ENCODE assay signal across 1 cellular context in genomic region chr6:30647039-30647801, GRCh38.
TF ChIP-seq lines count a peak whose summit lies in the region.

TSS of gene C6orf136 (plus strand) at chr6:30647133. CDS start at chr6:30647232, 99 bp downstream.

TF ChIP-seq in GM12878, 131 proteins besides CTCF, POLR2A, EP300 and RAD21 (continued from another document and continues in another):
- TF ChIP-seq NR2F1 (conservative IDR thresholded peaks at IDR 0.05) (peak; percentile 92), RBBP5 (conservative IDR thresholded peaks at IDR 0.05) (no peak), MYB (IDR thresholded peaks at IDR 0.05; ENCODE audit: borderline replicate concordance, low read depth, low read length) (no peak), PML (IDR thresholded peaks at IDR 0.05; ENCODE audit: low read length) (no peak), SRF (IDR thresholded peaks at IDR 0.05; ENCODE audit: low read depth in 2 of 2, low read length in 2 of 2) (no peak), BCL3 (IDR thresholded peaks at IDR 0.05; ENCODE audit: borderline replicate concordance, insufficient read depth, low read depth, low read length, poor library complexity, severe bottlenecking) (peak; percentile 5), YY1 (IDR thresholded peaks at IDR 0.05; ENCODE audit: low read depth, low read length) (peak; percentile 86; the same call in 1 of the 2 replicates), JUND (IDR thresholded peaks at IDR 0.05; ENCODE audit: low read depth, low read length) (no peak), ZNF207 (IDR thresholded peaks at IDR 0.05; ENCODE audit: borderline replicate concordance) (peak; percentile 74; the same call in 1 of the 2 replicates), ZBTB11 (CRISPR knock-in tag; IDR thresholded peaks at IDR 0.05) (no peak), NRF1 (conservative IDR thresholded peaks at IDR 0.05; ENCODE audit: low read depth, low read length) (peak; percentile 51), NBN (IDR thresholded peaks at IDR 0.05) (no peak), USF2 (IDR thresholded peaks at IDR 0.05; ENCODE audit: borderline replicate concordance, low read depth, low read length) (no peak), SMC3 (IDR thresholded peaks at IDR 0.05; ENCODE audit: borderline replicate concordance, low read length) (no peak), DPF2 (IDR thresholded peaks at IDR 0.05) (peak; percentile 79), E2F8 (IDR thresholded peaks at IDR 0.05; ENCODE audit: low read depth, partially characterized antibody) (no peak), ZNF687 (IDR thresholded peaks at IDR 0.05) (no peak), ATF7 (IDR thresholded peaks at IDR 0.05; ENCODE audit: low read depth) (no peak), TCF12 (IDR thresholded peaks at IDR 0.05; ENCODE audit: low read depth, low read length) (no peak), BACH1 (IDR thresholded peaks at IDR 0.05; ENCODE audit: borderline replicate concordance) (peak; percentile 54; the same call in 1 of the 2 replicates), ESRRA (IDR thresholded peaks at IDR 0.05; ENCODE audit: low read length) (peak; percentile 89; the same call in 1 of the 2 replicates), SUPT20H (IDR thresholded peaks at IDR 0.05; ENCODE audit: borderline replicate concordance, control insufficient read depth, low read depth, low read length) (no peak), ZNF24 (IDR thresholded peaks at IDR 0.05) (no peak), IKZF2 (IDR thresholded peaks at IDR 0.05) (no peak), NFIC (IDR thresholded peaks at IDR 0.05; ENCODE audit: low read depth, low read length) (no peak), NKRF (conservative IDR thresholded peaks at IDR 0.05) (peak; percentile 76), BMI1 (IDR thresholded peaks at IDR 0.05; ENCODE audit: borderline replicate concordance) (no peak), SUZ12 (IDR thresholded peaks at IDR 0.05; ENCODE audit: unreplicated experiment) (no peak), RELB (IDR thresholded peaks at IDR 0.05; ENCODE audit: low read depth) (no peak; the same call in 1 of the 2 replicates), RUNX3 (IDR thresholded peaks at IDR 0.05; ENCODE audit: low read length) (peak; percentile 21; the same call in 1 of the 2 replicates), ATF3 (IDR thresholded peaks at IDR 0.05; ENCODE audit: borderline replicate concordance, extremely low read depth, low read depth, low read length) (no peak), KDM1A (IDR thresholded peaks at IDR 0.05; ENCODE audit: borderline replicate concordance) (no peak), SIN3A (IDR thresholded peaks at IDR 0.05; ENCODE audit: low read depth, low read length) (peak; percentile 24; the same call in 1 of the 2 replicates), POU2F2 (IDR thresholded peaks at IDR 0.05; ENCODE audit: borderline replicate concordance, low read depth, low read length) (peak; percentile 32; the same call in 1 of the 3 replicates), CEBPB (IDR thresholded peaks at IDR 0.05; ENCODE audit: borderline replicate concordance in 1 of 2, low read depth in 2 of 2, low read length in 2 of 2) (no peak), ZNF217 (IDR thresholded peaks at IDR 0.05) (no peak), STAT1 (conservative IDR thresholded peaks at IDR 0.05) (no peak), POLR2AphosphoS5 (IDR thresholded peaks at IDR 0.05; ENCODE audit: low read length) (peak; percentile 77), HDAC2 (IDR thresholded peaks at IDR 0.05) (no peak), MTA2 (IDR thresholded peaks at IDR 0.05; ENCODE audit: low read depth) (no peak), ZNF274 (IDR thresholded peaks at IDR 0.05; ENCODE audit: insufficient read depth, insufficient read length) (no peak), HCFC1 (IDR thresholded peaks at IDR 0.05; ENCODE audit: low read length) (no peak), SMARCA5 (IDR thresholded peaks at IDR 0.05) (0 out of 2 replicates have a peak, but pooled peaks have one; percentile 80), ZNF384 (IDR thresholded peaks at IDR 0.05; ENCODE audit: borderline replicate concordance, low read depth, low read length) (no peak), EED (IDR thresholded peaks at IDR 0.05; ENCODE audit: low read depth) (no peak), IRF5 (IDR thresholded peaks at IDR 0.05; ENCODE audit: borderline replicate concordance) (no peak), POLR2AphosphoS2 (IDR thresholded peaks at IDR 0.05; ENCODE audit: low read depth, low read length) (no peak; the same call in 1 of the 2 replicates), WRNIP1 (IDR thresholded peaks at IDR 0.05; ENCODE audit: borderline replicate concordance, low read depth, low read length) (no peak), EGR1 (IDR thresholded peaks at IDR 0.05; ENCODE audit: borderline replicate concordance in 1 of 2, low read depth in 2 of 2, low read length in 2 of 2) (peak in 1 of 2 experiments; percentile 42; a peak in 2 of 3 replicates), FOS (IDR thresholded peaks at IDR 0.05; ENCODE audit: borderline replicate concordance, extremely low read depth, insufficient read length) (no peak), FOXK2 (IDR thresholded peaks at IDR 0.05) (no peak)
